8 cellular contexts compared by ENCODE assay signal in the genomic region with DNA sequence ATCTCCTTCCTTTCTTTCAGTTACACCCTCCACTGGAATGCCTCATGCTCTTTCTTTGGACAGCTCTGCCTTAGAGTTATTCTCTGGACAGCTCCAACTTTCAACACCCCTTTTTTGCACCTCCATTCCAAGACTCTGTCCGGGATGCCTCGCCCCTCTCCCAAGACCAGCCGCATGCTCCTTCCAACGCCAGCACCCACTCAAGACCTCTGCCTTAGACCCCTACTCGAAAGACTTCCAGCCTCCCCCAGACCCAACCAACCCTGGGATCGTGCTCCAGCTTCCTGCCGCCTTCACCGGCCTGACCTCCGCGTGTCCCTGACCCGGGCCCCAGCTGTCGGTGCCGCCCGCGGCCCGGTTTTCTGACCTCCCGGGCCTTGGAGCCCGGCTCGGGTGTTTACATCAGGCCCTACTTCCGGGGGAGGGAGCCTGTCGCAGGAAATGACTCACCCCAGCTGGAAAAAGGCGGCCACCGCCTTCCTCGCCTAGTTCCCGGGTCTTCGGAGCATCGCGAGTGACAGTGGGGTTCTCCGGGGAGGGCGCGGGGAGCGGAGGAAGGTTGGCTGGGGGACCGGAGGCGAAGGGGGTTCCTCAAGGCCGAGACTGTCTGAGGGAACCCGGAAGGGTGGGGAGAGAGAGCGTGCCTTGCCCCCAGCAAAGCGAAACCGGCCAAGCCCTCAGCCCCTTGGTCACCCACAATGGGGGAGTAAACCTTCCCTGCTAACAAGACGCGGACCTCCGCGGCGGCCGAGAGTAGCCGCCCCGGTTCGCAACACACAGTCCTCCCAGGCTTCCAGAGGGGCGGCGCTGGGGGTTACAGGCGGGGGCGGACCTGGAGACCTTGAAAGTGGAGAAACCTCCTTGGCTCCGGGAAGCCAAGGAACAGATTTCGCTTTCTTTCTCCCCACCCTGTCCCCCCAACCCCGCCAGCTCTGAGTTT. TPM values are rescaled to one million over a fixed set of nuclear protein-coding genes. Genes with fewer than 3 reads are reported as not detected.
DNase-seq lines count a peak whose midpoint lies in the region; ATAC-seq and TF ChIP-seq lines count a peak whose summit lies in the region.

A gene (minus strand): TSS at position 399 of the 940 bp plus-strand sequence. CDS start 1,792 bp downstream, outside the sequence.

- no peaks in the 10 kb centered on the region for H3K9me3 ChIP-seq in PC-3 (ENCODE audit: low read length)
- H3K9me3 ChIP-seq in esophagus (ENCODE audit: control insufficient read depth in 2 of 2, insufficient read depth in 1 of 2, low read depth in 1 of 2, low read length in 1 of 2), result no peaks in the 10 kb centered on the region
- no peaks in the 10 kb centered on the region for H3K9me3 ChIP-seq in muscle layer of colon (ENCODE audit: low read length)

- peak within 1 kb of the TSS; percentile 92 for H2AFZ ChIP-seq in PC-3 (ENCODE audit: low read length)

- H3K4me1 ChIP-seq in PC-3 (ENCODE audit: insufficient read depth, low read length), result peaks cover 6% of the 10 kb centered on the region
- H3K4me1 ChIP-seq in esophagus (ENCODE audit: control insufficient read depth in 2 of 2, insufficient read depth in 2 of 2, low read length in 1 of 2), result no peaks in the 10 kb centered on the region
- H3K4me1 ChIP-seq in muscle layer of colon (ENCODE audit: insufficient read depth, low read length), result peaks cover 8% of the 10 kb centered on the region

- DNase-seq in AG08396 (ENCODE audit: low spot score) (peak; percentile 83), PC-3 (peak; percentile 66)
- DNase-seq in activated T-cell treated with anti-CD3 and anti-CD28 coated beads, Interleukin-2, amount 50 U/mL, for 4 hours, result peak; percentile 63
- peak; percentile 45 to 50 for DNase-seq in stimulated activated CD8-positive, alpha-beta memory T cell treated with anti-CD3 and anti-CD28 coated beads, Interleukin-7, amount 100 ng/mL, for 1 hour (ENCODE audit: low read depth in 2 of 2)

- 1 to 33% methylated on average over 55 of the region's 55 CpGs for WGBS in esophagus, 2 donors

- BruUV-seq in PC-3 (replicated peaks; lab: Mats Ljungman, UMichigan), result TSS peak; percentile 87

- CTCF ChIA-PET in PC-3 (lab: Charles Lee), result interaction anchor here (0.6 kb wide), 1 partner anchor 351 kb away, joined by 4 read pairs; no protein-coding TSS in a partner anchor

- H3K27ac ChIP-seq in PC-3 (ENCODE audit: low read length), result peak within 1 kb of the TSS; percentile 31
- H3K27ac ChIP-seq in esophagus (ENCODE audit: low read depth in 2 of 2, low read length in 1 of 2), result peak within 1 kb of the TSS; percentile 92 to 96
- peak within 1 kb of the TSS; percentile 99 for H3K27ac ChIP-seq in muscle layer of colon (ENCODE audit: low read depth, low read length)

- no peaks in the 10 kb centered on the region for H3K9me3 Mint-ChIP-seq in activated T-cell treated with anti-CD3 and anti-CD28 coated beads, Interleukin-2, amount 50 U/mL, for 4 hours

- no peaks in the 10 kb centered on the region for H3K36me3 ChIP-seq in PC-3 (ENCODE audit: low read depth, low read length)
- H3K36me3 ChIP-seq in esophagus (ENCODE audit: control insufficient read depth in 2 of 2, insufficient read depth in 2 of 2, low read length in 1 of 2), result peaks cover 0 to 4% of the 10 kb centered on the region in 2 donors
- peaks cover 23% of the 10 kb centered on the region for H3K36me3 ChIP-seq in muscle layer of colon (ENCODE audit: insufficient read depth, low read length)

- intact Hi-C loops in PC-3 (cut with micrococcal nuclease), result no loop called here

- H3K4me3 Mint-ChIP-seq in activated T-cell treated with anti-CD3 and anti-CD28 coated beads, Interleukin-2, amount 50 U/mL, for 4 hours, result peak within 1 kb of the TSS; percentile 95

- H3F3A ChIP-seq in PC-3 (ENCODE audit: low read length, unreplicated experiment), result no peaks in the 10 kb centered on the region

- H3K9me2 ChIP-seq in PC-3 (replicated peaks; ENCODE audit: low read length), result no peaks in the 10 kb centered on the region

- H4K20me1 ChIP-seq in PC-3 (ENCODE audit: low read length), result no peaks in the 10 kb centered on the region

- POLR2A ChIA-PET in PC-3 (lab: Charles Lee; ENCODE audit: unreplicated experiment), result no interaction called here

- peak within 1 kb of the TSS; percentile 79 for H3K9ac ChIP-seq in PC-3 (ENCODE audit: low read length)
- H3K9ac ChIP-seq in muscle layer of colon (ENCODE audit: low read length), result peak within 1 kb of the TSS; percentile 92

- H3K4me3 ChIP-seq in PC-3 (ENCODE audit: low read length) (peak within 1 kb of the TSS; percentile 72), esophagus (ENCODE audit: low read depth in 1 of 2, low read length in 2 of 2) (peak within 1 kb of the TSS; percentile 61 to 69), muscle layer of colon (ENCODE audit: low read depth in 1 of 2, low read length in 2 of 2) (peak within 1 kb of the TSS; percentile 52 to 77)

- peak within 1 kb of the TSS; percentile 93 for H3K4me2 ChIP-seq in PC-3 (ENCODE audit: low read length)

- H3K79me2 ChIP-seq in PC-3 (ENCODE audit: low read length), result no peaks in the 10 kb centered on the region

- H3K36me3 Mint-ChIP-seq in activated T-cell treated with anti-CD3 and anti-CD28 coated beads, Interleukin-2, amount 50 U/mL, for 4 hours (ENCODE audit: insufficient read depth), result no peaks in the 10 kb centered on the region

- H3K27me3 Mint-ChIP-seq in activated T-cell treated with anti-CD3 and anti-CD28 coated beads, Interleukin-2, amount 50 U/mL, for 4 hours (ENCODE audit: low read depth), result no peaks in the 10 kb centered on the region

- peaks cover 12% of the 10 kb centered on the region for H3K4me1 Mint-ChIP-seq in activated T-cell treated with anti-CD3 and anti-CD28 coated beads, Interleukin-2, amount 50 U/mL, for 4 hours (ENCODE audit: low read depth)

- no peaks in the 10 kb centered on the region for H3K27me3 ChIP-seq in PC-3 (ENCODE audit: low read length)
- H3K27me3 ChIP-seq in esophagus (ENCODE audit: control insufficient read depth in 1 of 2, insufficient read depth in 2 of 2, low read length in 2 of 2), result no peaks in the 10 kb centered on the region
- H3K27me3 ChIP-seq in muscle layer of colon (ENCODE audit: control insufficient read depth in 1 of 2, insufficient read depth in 2 of 2, low read length in 2 of 2), result no peaks in the 10 kb centered on the region

- ATAC-seq in GM19025 (IDR thresholded peaks at IDR 0.05; ENCODE audit: low read depth, unreplicated experiment) (peak; percentile 74), HG03571 (IDR thresholded peaks at IDR 0.05; ENCODE audit: unreplicated experiment) (peak; percentile 68), PC-3 (peak; percentile 87)
- ATAC-seq in activated T-cell treated with anti-CD3 and anti-CD28 coated beads, Interleukin-2, amount 50 U/mL, for 4 hours, result peak; percentile 85

- TF ChIP-seq CTCF in PC-3 (conservative IDR thresholded peaks at IDR 0.05; ENCODE audit: low read depth, low read length), result no peak

RNA-seq across cellular contexts. Expression of the gene that starts here (rescaled TPM):
- 27.2 and 34.8 TPM in 2 replicates for total RNA-seq in PC-3 (2014; rRNA removed)
- 10 to 100 TPM; 31.0 to 37.9 (median 36.5) TPM for total RNA-seq in activated T-cell treated with anti-CD3 and anti-CD28 coated beads, Interleukin-2, amount 50 U/mL, for 4 hours
- polyA plus RNA-seq in esophagus, result 10 to 100 TPM; 45.1 to 55.6 TPM

Comparison
In these comparisons a context has a peak if more than half of its experiments do, and no peak if none do; other contexts are left out.
1. Peak in every context shown above with its lines: DNase-seq, ATAC-seq, H3K4me3 ChIP-seq and H3K27ac ChIP-seq.
2. H3K27ac ChIP-seq: peak in every context shown above with its lines; median percentile 99 in muscle layer of colon; 94 in esophagus; 31 in PC-3.